In the genomic region with DNA sequence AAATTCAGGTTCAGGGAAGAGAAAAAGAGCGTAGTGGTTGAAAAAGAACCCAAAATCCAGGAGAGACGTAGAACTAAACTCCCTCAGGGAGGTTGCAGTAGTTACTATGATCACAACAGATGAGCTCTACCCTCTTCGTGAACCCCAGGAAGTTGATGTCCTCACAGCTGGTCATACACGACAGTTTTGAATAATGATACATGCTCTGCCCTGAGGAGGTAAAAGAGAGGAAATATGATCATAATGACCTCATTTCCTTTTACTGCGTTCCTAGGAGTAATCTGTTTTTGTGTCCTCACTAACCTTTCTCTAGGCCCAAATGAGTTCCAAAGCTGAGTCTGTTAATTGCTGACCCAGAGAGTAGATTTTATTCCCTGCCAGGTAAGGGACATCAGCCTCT, we compare ENCODE assay signal across 23 cellular contexts. TPM values are rescaled to one million over a fixed set of nuclear protein-coding genes. Genes with fewer than 3 reads are reported as not detected.
DNase-seq lines count a peak whose midpoint lies in the region; ATAC-seq, FAIRE-seq and TF ChIP-seq lines count a peak whose summit lies in the region.
"Had no signal": no experiment of that assay in that cellular context is flagged by ENCODE, and none has a peak within 500 bp of the region (broad histone marks: within the 10 kb centered on the region; RNA-seq: fewer than 3 reads in every experiment).

No MANE protein-coding gene starts in this region.

- H3K4me1 ChIP-seq in HepG2 (ENCODE audit: insufficient read depth, low read length), result no peaks in the 10 kb centered on the region
- H3K4me1 ChIP-seq in right lobe of liver, result no peaks in the 10 kb centered on the region
- H3K4me1 ChIP-seq in MM.1S (ENCODE audit: low read length), result no peaks in the 10 kb centered on the region
- H3K4me1 ChIP-seq in CD8-positive, alpha-beta T cell (ENCODE audit: insufficient read depth, low read length), result no peaks in the 10 kb centered on the region
- H3K4me1 ChIP-seq: lower lobe of right lung, parathyroid adenoma, SJSA1, uterus had no signal

- no peaks in the 10 kb centered on the region for H3K9me3 Mint-ChIP-seq in CD8-positive, alpha-beta T cell

- in situ Hi-C loops in HepG2 (cut with HindIII; ENCODE audit: extremely low pct_ligation_motif_present, low pct_unique_long_range_greater_than_20kb), result no loop called here

- no peak overlapping the region for H3K27ac ChIP-seq in HepG2 (ENCODE audit: extremely low read length, insufficient read depth, low read length)
- no peak overlapping the region for H3K27ac ChIP-seq in right lobe of liver
- no peak overlapping the region for H3K27ac ChIP-seq in MM.1S (ENCODE audit: low read length)
- H3K27ac ChIP-seq in CD8-positive, alpha-beta T cell (ENCODE audit: low read depth, low read length), result no peak overlapping the region
- H3K27ac ChIP-seq: HL-60, lower lobe of right lung, parathyroid adenoma, SJSA1, uterus had no signal

- no peak for TF ChIP-seq RAD21 in HepG2 (CRISPR knock-in tag; IDR thresholded peaks at IDR 0.05)

- WGBS in HepG2 (ENCODE audit: low lambda C conversion rate), result 6% methylated on average over 5 of the region's 5 CpGs
- WGBS in right lobe of liver (ENCODE audit: insufficient coverage, low coverage, low lambda C conversion rate, missing lambda C conversion rate), result 14% methylated on average over 4 of the region's 5 CpGs

- no peaks in the 10 kb centered on the region for H3K9me3 ChIP-seq in HepG2 (ENCODE audit: low read length)
- H3K9me3 ChIP-seq in right lobe of liver, result no peaks in the 10 kb centered on the region
- no peaks in the 10 kb centered on the region for H3K9me3 ChIP-seq in MM.1S (replicated peaks; ENCODE audit: insufficient read depth, low read length)
- no peaks in the 10 kb centered on the region for H3K9me3 ChIP-seq in CD8-positive, alpha-beta T cell (ENCODE audit: low read length)
- H3K9me3 ChIP-seq: lower lobe of right lung, SJSA1, uterus had no signal

- FAIRE-seq in HepG2 (lab: Jason Lieb, UNC), result no peak

- no peaks in the 10 kb centered on the region for H3K4me1 Mint-ChIP-seq in CD8-positive, alpha-beta T cell (ENCODE audit: low read depth)
- H3K4me1 Mint-ChIP-seq: activated CD4-positive, alpha-beta T cell treated with anti-CD3 and anti-CD28 coated beads, Interleukin-2, amount 10 ng/mL, durations not matched to agents 24 days and 14 days had no signal

- no peaks in the 10 kb centered on the region for H3K79me2 ChIP-seq in HepG2 (ENCODE audit: insufficient read depth, low read length)
- H3K79me2 ChIP-seq in MM.1S (ENCODE audit: low read length), result no peaks in the 10 kb centered on the region
- H3K79me2 ChIP-seq: parathyroid adenoma had no signal

- BruUV-seq in HepG2 (replicated peaks; lab: Mats Ljungman, UMichigan), result no TSS peak

- H3K4me2 ChIP-seq in HepG2 (ENCODE audit: low read depth, low read length), result no peak overlapping the region
- H3K4me2 ChIP-seq in MM.1S (ENCODE audit: low read depth, low read length), result no peak overlapping the region

- H3K36me3 ChIP-seq in HepG2 (replicated peaks in 1 of 2; ENCODE audit: control insufficient read depth in 1 of 2, insufficient read depth in 2 of 2, low read length in 2 of 2) (no peaks in the 10 kb centered on the region), right lobe of liver (no peaks in the 10 kb centered on the region), MM.1S (replicated peaks; ENCODE audit: insufficient read depth, low read length) (no peaks in the 10 kb centered on the region)
- H3K36me3 ChIP-seq in CD8-positive, alpha-beta T cell (ENCODE audit: insufficient read depth, low read length), result no peaks in the 10 kb centered on the region
- H3K36me3 ChIP-seq: lower lobe of right lung, SJSA1, uterus had no signal

- intact Hi-C loops in HepG2 (cut with micrococcal nuclease; ENCODE audit: unreplicated experiment) (no loop called here), right lobe of liver (cut with DNase I) (no loop called here)
- intact Hi-C loops in CD8-positive, alpha-beta T cell (cut with DNase I, micrococcal nuclease), result no loop called here

- peaks cover 1 to 2% of the 10 kb centered on the region in 2 experiments; a peak in 1 of 5 replicates for H3K27me3 ChIP-seq in HepG2 (ENCODE audit: control insufficient read depth in 1 of 2, insufficient read depth in 2 of 2, low read length in 2 of 2)
- no peaks in the 10 kb centered on the region for H3K27me3 ChIP-seq in right lobe of liver
- H3K27me3 ChIP-seq in MM.1S (replicated peaks; ENCODE audit: insufficient read depth, low read length), result no peaks in the 10 kb centered on the region
- no peaks in the 10 kb centered on the region for H3K27me3 ChIP-seq in CD8-positive, alpha-beta T cell (ENCODE audit: insufficient read depth, low read length)
- H3K27me3 ChIP-seq: SJSA1, uterus had no signal

- TF ChIP-seq EP300 in HepG2 (IDR thresholded peaks at IDR 0.05; ENCODE audit: low read depth in 2 of 2, low read length in 2 of 2) (no peak), HepG2 (CRISPR knock-in tag; IDR thresholded peaks at IDR 0.05; ENCODE audit: borderline replicate concordance) (no peak)

- peaks cover 22% of the 10 kb centered on the region for H3K27me3 Mint-ChIP-seq in CD8-positive, alpha-beta T cell (ENCODE audit: low read depth)

- DNase-seq in HepG2 (ENCODE audit: low spot score) (no peak), right lobe of liver (no peak), RKO (ENCODE audit: low spot score) (peak; percentile 52), epithelial cell of esophagus (ENCODE audit: low read depth) (peak; percentile 41), MM.1S (no peak), NAMALWA (ENCODE audit: low spot score) (no peak)
- DNase-seq in NK-92 treated with Interleukin-12 subunit alpha and Interleukin-12 subunit beta, amount 100 ng/mL, for 24 hours (lab: John Stamatoyannopoulos, UW), result no peak
- no peak for DNase-seq in CD8-positive, alpha-beta T cell
- DNase-seq: activated CD4-positive, alpha-beta T cell treated with anti-CD3 and anti-CD28 coated beads, Interleukin-2, amount 10 ng/mL, durations not matched to agents 24 days and 14 days; activated CD8-positive, alpha-beta memory T cell treated with anti-CD3 and anti-CD28 coated beads, Interleukin-2, amount 50 U/mL, for 48 hours; GF-D8; Karpas-422; lower lobe of right lung; NCI-H1436; NCI-H2227 treated with DMSO at 0.1 percent for 48 hours; stimulated activated CD4-positive, alpha-beta T cell treated with anti-CD3 and anti-CD28 coated beads, Interleukin-4, amount 100 ng/mL, for 1 hour; T-helper 9 cell; uterus had no signal

- H3K4me3 ChIP-seq in HepG2 (replicated peaks in 1 of 3; ENCODE audit: insufficient read depth in 1 of 3, low read depth in 2 of 3, low read length in 3 of 3) (no peak overlapping the region), right lobe of liver (no peak overlapping the region), epithelial cell of esophagus (ENCODE audit: low read length) (no peak overlapping the region), MM.1S (ENCODE audit: low read length) (no peak overlapping the region)
- H3K4me3 ChIP-seq in CD8-positive, alpha-beta T cell (ENCODE audit: low read depth, low read length), result no peak overlapping the region
- H3K4me3 ChIP-seq: lower lobe of right lung, SJSA1, uterus had no signal

- no peak for TF ChIP-seq POLR2A in HepG2 (IDR thresholded peaks at IDR 0.05; ENCODE audit: insufficient read depth in 1 of 2, low read depth in 2 of 2, low read length in 2 of 2)
- TF ChIP-seq POLR2A in right lobe of liver (IDR thresholded peaks at IDR 0.05), result no peak

- H3K9ac ChIP-seq in HepG2 (ENCODE audit: insufficient read depth, low read depth, low read length) (no peak overlapping the region), MM.1S (ENCODE audit: low read length) (no peak overlapping the region)
- H3K9ac ChIP-seq: parathyroid adenoma had no signal

- H3K27ac Mint-ChIP-seq in CD8-positive, alpha-beta T cell, result no peak overlapping the region
- H3K27ac Mint-ChIP-seq: activated CD4-positive, alpha-beta T cell treated with anti-CD3 and anti-CD28 coated beads, Interleukin-2, amount 10 ng/mL, durations not matched to agents 24 days and 14 days had no signal

- no peaks in the 10 kb centered on the region for H3K36me3 Mint-ChIP-seq in CD8-positive, alpha-beta T cell

- no peak for TF ChIP-seq CTCF in HepG2 (CRISPR knock-in tag; IDR thresholded peaks at IDR 0.05)
- no peak for TF ChIP-seq CTCF in right lobe of liver (IDR thresholded peaks at IDR 0.05)
- TF ChIP-seq CTCF in epithelial cell of esophagus (IDR thresholded peaks at IDR 0.05; ENCODE audit: insufficient read depth, low read depth, low read length, missing control alignments), result no peak
- no peak for TF ChIP-seq CTCF in MM.1S (IDR thresholded peaks at IDR 0.05; ENCODE audit: low read length)
- no peak for TF ChIP-seq CTCF in CD8-positive, alpha-beta T cell (IDR thresholded peaks at IDR 0.05)

- ATAC-seq in HepG2 (no peak), right lobe of liver (no peak)
- ATAC-seq in CD8-positive, alpha-beta T cell, result no peak
- ATAC-seq: lower lobe of right lung had no signal

- H4K20me1 ChIP-seq in HepG2 (ENCODE audit: insufficient read depth, low read length) (no peaks in the 10 kb centered on the region), MM.1S (ENCODE audit: insufficient read depth, low read length) (no peaks in the 10 kb centered on the region)

- no peak overlapping the region for H3K4me3 Mint-ChIP-seq in CD8-positive, alpha-beta T cell
- H3K4me3 Mint-ChIP-seq: activated CD4-positive, alpha-beta T cell treated with anti-CD3 and anti-CD28 coated beads, Interleukin-2, amount 10 ng/mL, durations not matched to agents 24 days and 14 days had no signal

- no peaks in the 10 kb centered on the region for H3F3A ChIP-seq in MM.1S (ENCODE audit: insufficient read depth, low read length)

- H2AFZ ChIP-seq in HepG2 (ENCODE audit: low read length) (no peak overlapping the region), MM.1S (ENCODE audit: low read length) (no peak overlapping the region)
- H2AFZ ChIP-seq: parathyroid adenoma had no signal

- CTCF ChIA-PET in HepG2 (lab: Yijun Ruan, JAX; ENCODE audit: low intra/inter-chr PET ratio, low total read pairs), result no interaction called here
- CTCF ChIA-PET in CD8-positive, alpha-beta T cell (lab: Charles Lee), result no interaction called here

- no peaks in the 10 kb centered on the region for H3K9me2 ChIP-seq in MM.1S (replicated peaks; ENCODE audit: insufficient read depth, low read length)

- POLR2A ChIA-PET in HepG2 (lab: Yijun Ruan, JAX), result no interaction called here
- POLR2A ChIA-PET in CD8-positive, alpha-beta T cell (lab: Charles Lee), result no interaction called here

RNA-seq across cellular contexts. Expression of a gene that starts 1.3 kb away (rescaled TPM):
- total RNA-seq in HepG2 (2016; rRNA removed; fragmentation: Illumina TruSeq; extraction: Trizol) (not detected in 2 replicates), right lobe of liver (not detected)
- not detected in 2 replicates for total RNA-seq in HepG2 (2016; cell fraction: cytosol; rRNA removed; fragmentation: Illumina TruSeq; extraction: Trizol; ENCODE audit: low read depth)
- not detected in 2 replicates for total RNA-seq in HepG2 (2016; cell fraction: insoluble cytoplasmic fraction; rRNA removed; fragmentation: Illumina TruSeq; extraction: Trizol)
- total RNA-seq in HepG2 (2016; cell fraction: membrane; rRNA removed; fragmentation: Illumina TruSeq; extraction: Trizol), result not detected in 2 replicates
- not detected in 2 replicates for total RNA-seq in HepG2 (2016; cell fraction: nucleus; rRNA removed; fragmentation: Illumina TruSeq; extraction: Trizol)
- not detected in 2 replicates for polyA plus RNA-seq in HepG2 (2011; rRNA removed)
- polyA plus RNA-seq in HepG2 (2011; cell fraction: cytosol; rRNA removed), result not detected in 2 replicates
- not detected in 2 replicates for polyA plus RNA-seq in HepG2 (2011; cell fraction: nucleus; rRNA removed)
- not detected in 2 replicates for polyA plus RNA-seq in HepG2 (2012)
- not detected in 2 replicates for polyA plus RNA-seq in HepG2 (2016; cell fraction: cytosol; fragmentation: Illumina TruSeq; extraction: Trizol; ENCODE audit: low read depth)
- not detected in 2 replicates for polyA plus RNA-seq in HepG2 (2016; cell fraction: insoluble cytoplasmic fraction; fragmentation: Illumina TruSeq; extraction: Trizol; ENCODE audit: low read depth)
- polyA plus RNA-seq in HepG2 (2016; cell fraction: membrane; fragmentation: Illumina TruSeq; extraction: Trizol; ENCODE audit: low read depth), result not detected in 2 replicates
- not detected in 2 replicates for polyA plus RNA-seq in HepG2 (2016; cell fraction: nucleus; fragmentation: Illumina TruSeq; extraction: Trizol; ENCODE audit: insufficient read depth, low read depth)
- polyA minus RNA-seq in HepG2 (2011; rRNA and poly(A)+ RNA removed; ENCODE audit: low replicate concordance), result not detected in 2 replicates
- not detected in 2 replicates for polyA minus RNA-seq in HepG2 (2011; cell fraction: cytosol; rRNA and poly(A)+ RNA removed)
- polyA minus RNA-seq in HepG2 (2011; cell fraction: nucleus; rRNA and poly(A)+ RNA removed), result not detected in 2 replicates
- not detected for total RNA-seq in CD8-positive, alpha-beta T cell
- total RNA-seq: activated CD4-positive, alpha-beta T cell treated with anti-CD3 and anti-CD28 coated beads, Interleukin-2, amount 10 ng/mL, durations not matched to agents 24 days and 14 days; lower lobe of right lung; SJSA1; skeletal muscle tissue had no signal
- polyA plus RNA-seq: AG04450 had no signal

RNA-seq across cellular contexts. Expression of a gene that starts 10.6 kb away (rescaled TPM):
- total RNA-seq in HepG2 (2016; rRNA removed; fragmentation: Illumina TruSeq; extraction: Trizol), result not detected in 2 replicates
- not detected in 2 replicates for total RNA-seq in HepG2 (2016; cell fraction: cytosol; rRNA removed; fragmentation: Illumina TruSeq; extraction: Trizol; ENCODE audit: low read depth)
- total RNA-seq in HepG2 (2016; cell fraction: insoluble cytoplasmic fraction; rRNA removed; fragmentation: Illumina TruSeq; extraction: Trizol), result not detected in 2 replicates
- not detected in 2 replicates for total RNA-seq in HepG2 (2016; cell fraction: membrane; rRNA removed; fragmentation: Illumina TruSeq; extraction: Trizol)
- total RNA-seq in HepG2 (2016; cell fraction: nucleus; rRNA removed; fragmentation: Illumina TruSeq; extraction: Trizol), result not detected in 2 replicates
- polyA plus RNA-seq in HepG2 (2011; rRNA removed), result not detected in 2 replicates
- polyA plus RNA-seq in HepG2 (2011; cell fraction: cytosol; rRNA removed), result not detected in 2 replicates
- polyA plus RNA-seq in HepG2 (2011; cell fraction: nucleus; rRNA removed), result not detected in 2 replicates
- polyA plus RNA-seq in HepG2 (2012), result not detected in 2 replicates
- not detected in 2 replicates for polyA plus RNA-seq in HepG2 (2016; cell fraction: cytosol; fragmentation: Illumina TruSeq; extraction: Trizol; ENCODE audit: low read depth)
- not detected in 2 replicates for polyA plus RNA-seq in HepG2 (2016; cell fraction: insoluble cytoplasmic fraction; fragmentation: Illumina TruSeq; extraction: Trizol; ENCODE audit: low read depth)
- not detected in 2 replicates for polyA plus RNA-seq in HepG2 (2016; cell fraction: membrane; fragmentation: Illumina TruSeq; extraction: Trizol; ENCODE audit: low read depth)
- not detected in 2 replicates for polyA plus RNA-seq in HepG2 (2016; cell fraction: nucleus; fragmentation: Illumina TruSeq; extraction: Trizol; ENCODE audit: insufficient read depth, low read depth)
- polyA minus RNA-seq in HepG2 (2011; rRNA and poly(A)+ RNA removed; ENCODE audit: low replicate concordance), result not detected in 2 replicates
- not detected in 2 replicates for polyA minus RNA-seq in HepG2 (2011; cell fraction: cytosol; rRNA and poly(A)+ RNA removed)
- polyA minus RNA-seq in HepG2 (2011; cell fraction: nucleus; rRNA and poly(A)+ RNA removed), result not detected in 2 replicates
- total RNA-seq in right lobe of liver, result not detected
- not detected for total RNA-seq in CD8-positive, alpha-beta T cell
- total RNA-seq: activated CD4-positive, alpha-beta T cell treated with anti-CD3 and anti-CD28 coated beads, Interleukin-2, amount 10 ng/mL, durations not matched to agents 24 days and 14 days; lower lobe of right lung; SJSA1; skeletal muscle tissue; uterus had no signal
- polyA plus RNA-seq: AG04450 had no signal

RNA-seq across cellular contexts. Expression of a gene that starts 31.2 kb away (rescaled TPM):
- total RNA-seq in HepG2 (2016; rRNA removed; fragmentation: Illumina TruSeq; extraction: Trizol) (not detected in 2 replicates), right lobe of liver (not detected)
- not detected in 2 replicates for total RNA-seq in HepG2 (2016; cell fraction: cytosol; rRNA removed; fragmentation: Illumina TruSeq; extraction: Trizol; ENCODE audit: low read depth)
- total RNA-seq in HepG2 (2016; cell fraction: insoluble cytoplasmic fraction; rRNA removed; fragmentation: Illumina TruSeq; extraction: Trizol), result not detected in 2 replicates
- total RNA-seq in HepG2 (2016; cell fraction: membrane; rRNA removed; fragmentation: Illumina TruSeq; extraction: Trizol), result not detected in 2 replicates
- total RNA-seq in HepG2 (2016; cell fraction: nucleus; rRNA removed; fragmentation: Illumina TruSeq; extraction: Trizol), result not detected in 2 replicates
- polyA plus RNA-seq in HepG2 (2011; rRNA removed), result not detected in 2 replicates
- polyA plus RNA-seq in HepG2 (2011; cell fraction: cytosol; rRNA removed), result not detected in 2 replicates
- not detected in 2 replicates for polyA plus RNA-seq in HepG2 (2011; cell fraction: nucleus; rRNA removed)
- polyA plus RNA-seq in HepG2 (2012), result not detected in 2 replicates
- polyA plus RNA-seq in HepG2 (2016; cell fraction: cytosol; fragmentation: Illumina TruSeq; extraction: Trizol; ENCODE audit: low read depth), result not detected in 2 replicates
- polyA plus RNA-seq in HepG2 (2016; cell fraction: insoluble cytoplasmic fraction; fragmentation: Illumina TruSeq; extraction: Trizol; ENCODE audit: low read depth), result not detected in 2 replicates
- not detected in 2 replicates for polyA plus RNA-seq in HepG2 (2016; cell fraction: membrane; fragmentation: Illumina TruSeq; extraction: Trizol; ENCODE audit: low read depth)
- polyA plus RNA-seq in HepG2 (2016; cell fraction: nucleus; fragmentation: Illumina TruSeq; extraction: Trizol; ENCODE audit: insufficient read depth, low read depth), result not detected in 2 replicates
- not detected in 2 replicates for polyA minus RNA-seq in HepG2 (2011; rRNA and poly(A)+ RNA removed; ENCODE audit: low replicate concordance)
- polyA minus RNA-seq in HepG2 (2011; cell fraction: cytosol; rRNA and poly(A)+ RNA removed), result not detected in 2 replicates
- not detected in 2 replicates for polyA minus RNA-seq in HepG2 (2011; cell fraction: nucleus; rRNA and poly(A)+ RNA removed)
- total RNA-seq in CD8-positive, alpha-beta T cell, result not detected
- total RNA-seq: activated CD4-positive, alpha-beta T cell treated with anti-CD3 and anti-CD28 coated beads, Interleukin-2, amount 10 ng/mL, durations not matched to agents 24 days and 14 days; lower lobe of right lung; SJSA1; skeletal muscle tissue; uterus had no signal
- polyA plus RNA-seq: AG04450 had no signal

RNA-seq across cellular contexts. Expression of a gene that starts 55.8 kb away (rescaled TPM):
- total RNA-seq in HepG2 (2016; rRNA removed; fragmentation: Illumina TruSeq; extraction: Trizol) (not detected in 2 replicates), right lobe of liver (not detected)
- total RNA-seq in HepG2 (2016; cell fraction: cytosol; rRNA removed; fragmentation: Illumina TruSeq; extraction: Trizol; ENCODE audit: low read depth), result not detected in 2 replicates
- not detected in 2 replicates for total RNA-seq in HepG2 (2016; cell fraction: insoluble cytoplasmic fraction; rRNA removed; fragmentation: Illumina TruSeq; extraction: Trizol)
- not detected in 2 replicates for total RNA-seq in HepG2 (2016; cell fraction: membrane; rRNA removed; fragmentation: Illumina TruSeq; extraction: Trizol)
- not detected in 2 replicates for total RNA-seq in HepG2 (2016; cell fraction: nucleus; rRNA removed; fragmentation: Illumina TruSeq; extraction: Trizol)
- polyA plus RNA-seq in HepG2 (2011; rRNA removed), result not detected in 2 replicates
- not detected in 2 replicates for polyA plus RNA-seq in HepG2 (2011; cell fraction: cytosol; rRNA removed)
- polyA plus RNA-seq in HepG2 (2011; cell fraction: nucleus; rRNA removed), result not detected in 2 replicates
- polyA plus RNA-seq in HepG2 (2012), result not detected in 2 replicates
- not detected in 2 replicates for polyA plus RNA-seq in HepG2 (2016; cell fraction: cytosol; fragmentation: Illumina TruSeq; extraction: Trizol; ENCODE audit: low read depth)
- polyA plus RNA-seq in HepG2 (2016; cell fraction: insoluble cytoplasmic fraction; fragmentation: Illumina TruSeq; extraction: Trizol; ENCODE audit: low read depth), result not detected in 2 replicates
- not detected in 2 replicates for polyA plus RNA-seq in HepG2 (2016; cell fraction: membrane; fragmentation: Illumina TruSeq; extraction: Trizol; ENCODE audit: low read depth)
- not detected in 2 replicates for polyA plus RNA-seq in HepG2 (2016; cell fraction: nucleus; fragmentation: Illumina TruSeq; extraction: Trizol; ENCODE audit: insufficient read depth, low read depth)
- not detected in 2 replicates for polyA minus RNA-seq in HepG2 (2011; rRNA and poly(A)+ RNA removed; ENCODE audit: low replicate concordance)
- polyA minus RNA-seq in HepG2 (2011; cell fraction: cytosol; rRNA and poly(A)+ RNA removed), result not detected in 2 replicates
- not detected in 2 replicates for polyA minus RNA-seq in HepG2 (2011; cell fraction: nucleus; rRNA and poly(A)+ RNA removed)
- total RNA-seq in CD8-positive, alpha-beta T cell, result not detected
- total RNA-seq: activated CD4-positive, alpha-beta T cell treated with anti-CD3 and anti-CD28 coated beads, Interleukin-2, amount 10 ng/mL, durations not matched to agents 24 days and 14 days; lower lobe of right lung; SJSA1; skeletal muscle tissue; uterus had no signal
- polyA plus RNA-seq: AG04450 had no signal

Comparison
In these comparisons a context has a peak if more than half of its experiments do, and no peak if none do; other contexts are left out.
1. DNase-seq: peak in RKO (single experiment) and epithelial cell of esophagus (single experiment); none in HepG2 (single experiment), right lobe of liver (0 of 3), MM.1S (single experiment), NK-92 treated with Interleukin-12 subunit alpha and Interleukin-12 subunit beta, amount 100 ng/mL, for 24 hours (single experiment), NAMALWA (single experiment) and CD8-positive, alpha-beta T cell (0 of 7).